ENCODE assay signal across 8 cellular contexts in the genomic region with DNA sequence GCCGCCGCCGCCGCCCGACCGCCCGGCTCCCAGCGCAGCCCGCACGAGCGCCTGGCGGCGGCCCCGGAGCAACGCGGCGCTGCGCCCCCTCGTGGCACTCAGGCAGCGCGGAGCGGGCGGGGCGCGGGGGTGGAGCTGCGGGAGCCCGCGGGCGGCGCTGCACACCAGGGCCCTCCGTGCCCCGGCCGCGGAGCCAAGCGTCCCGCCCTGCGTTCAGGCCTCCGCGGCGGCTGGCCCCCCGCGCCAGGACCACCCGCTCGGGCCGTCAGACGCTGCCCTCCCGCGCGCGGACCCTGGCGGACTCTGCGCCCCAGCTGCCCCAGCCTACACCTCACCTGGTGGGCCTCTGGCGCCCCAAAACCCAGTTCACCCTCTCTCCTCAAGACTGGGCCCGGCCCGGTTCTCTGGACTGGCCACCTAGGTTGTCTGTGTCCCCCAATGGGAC. TPM values are rescaled to one million over a fixed set of nuclear protein-coding genes. Genes with fewer than 3 reads are reported as not detected.
DNase-seq lines count a peak whose midpoint lies in the region; ATAC-seq and TF ChIP-seq lines count a peak whose summit lies in the region.

Gene RASGEF1C, minus strand, starts transcription at position 75 of the 445 bp plus-strand sequence. CDS start 71,159 bp downstream, outside the sequence.

- ATAC-seq in HG03342 (IDR thresholded peaks at IDR 0.05; ENCODE audit: unreplicated experiment) (peak; percentile 79), left cardiac atrium (peak; percentile 86 to 90)

- no peak for TF ChIP-seq POLR2A in vagina (IDR thresholded peaks at IDR 0.05)

- H3K27me3 ChIP-seq in rectal smooth muscle tissue (ENCODE audit: control insufficient read depth, insufficient read depth, low read length), result peaks cover 6% of the 10 kb centered on the region
- peaks cover 10% of the 10 kb centered on the region for H3K27me3 ChIP-seq in vagina

- H3K9me3 ChIP-seq in vagina, result no peaks in the 10 kb centered on the region

- DNase-seq in NCI-H510A treated with DMSO at 0.1 percent for 48 hours (lab: John Stamatoyannopoulos, UW), result peak; percentile 0
- no peak for DNase-seq in NCI-H510A (lab: John Stamatoyannopoulos, UW)
- DNase-seq in SK-N-DZ (ENCODE audit: low spot score), result peak; percentile 39
- peak; percentile 39 for DNase-seq in activated naive CD8-positive, alpha-beta T cell treated with anti-CD3 and anti-CD28 coated beads, Interleukin-2, amount 50 U/mL, for 16 hours (ENCODE audit: low read depth, low spot score)
- DNase-seq in left cardiac atrium, result peak; percentile 61
- DNase-seq in vagina (ENCODE audit: extremely low spot score in 2 of 2), result no peak

- H3K27ac ChIP-seq in rectal smooth muscle tissue (ENCODE audit: low read depth, low read length) (no peak within 1 kb of the TSS), vagina (no peak within 1 kb of the TSS)

- H3K4me1 ChIP-seq in rectal smooth muscle tissue (ENCODE audit: control insufficient read depth, insufficient read depth, low read length) (peaks cover 8% of the 10 kb centered on the region), vagina (peaks cover 7% of the 10 kb centered on the region)

- intact Hi-C loops in left cardiac atrium (cut with DNase I) (loop anchor here in 1 of 2 donors (5.0 kb wide), 1 partner anchor 77 kb away; no protein-coding TSS in a partner anchor), vagina (cut with DNase I) (no loop called here)

- H3K36me3 ChIP-seq in rectal smooth muscle tissue (ENCODE audit: control insufficient read depth, insufficient read depth, low read length) (no peaks in the 10 kb centered on the region), vagina (no peaks in the 10 kb centered on the region)

- no peak for TF ChIP-seq CTCF in vagina (IDR thresholded peaks at IDR 0.05)

- no peak within 1 kb of the TSS for H3K9ac ChIP-seq in rectal smooth muscle tissue (ENCODE audit: low read length)

- H3K4me3 ChIP-seq in rectal smooth muscle tissue (ENCODE audit: low read length), result peak within 1 kb of the TSS; percentile 60
- H3K4me3 ChIP-seq in vagina, result peak within 1 kb of the TSS; percentile 26 to 31

RNA-seq across cellular contexts. Expression of gene RASGEF1C, which starts in this region (rescaled TPM):
- polyA plus RNA-seq in SK-N-DZ (2014; cell fraction: cytosol; rRNA removed), result not detected in 2 replicates
- polyA plus RNA-seq in SK-N-DZ (2014; cell fraction: nucleus; rRNA removed), result not detected in 2 replicates
- total RNA-seq in left cardiac atrium (under 1 TPM; 0.65 TPM), vagina (2.5 TPM)

Comparison
In these comparisons a context has a peak if more than half of its experiments do, and no peak if none do; other contexts are left out.
1. DNase-seq: peak in NCI-H510A treated with DMSO at 0.1 percent for 48 hours (single experiment), SK-N-DZ (single experiment) and activated naive CD8-positive, alpha-beta T cell treated with anti-CD3 and anti-CD28 coated beads, Interleukin-2, amount 50 U/mL, for 16 hours (single experiment); none in NCI-H510A (single experiment) and vagina (0 of 2).
2. Peak in DNase-seq and ATAC-seq in left cardiac atrium; RNA of the gene not detected or under 1 TPM.